ENCODE assay signal across 8 cellular contexts in genomic region chr5:52800394-52801213, GRCh38. TPM values are rescaled to one million over a fixed set of nuclear protein-coding genes. Genes with fewer than 3 reads are reported as not detected.
DNase-seq lines count a peak whose midpoint lies in the region; ATAC-seq, FAIRE-seq and TF ChIP-seq lines count a peak whose summit lies in the region.

No MANE protein-coding gene starts in this region.

- peak; percentile 43 to 65; a peak in 3 of 4 replicates for TF ChIP-seq POLR2A in HepG2 (IDR thresholded peaks at IDR 0.05; ENCODE audit: insufficient read depth in 1 of 2, low read depth in 2 of 2, low read length in 2 of 2)

- in situ Hi-C loops in HepG2 (cut with HindIII; ENCODE audit: extremely low pct_ligation_motif_present, low pct_unique_long_range_greater_than_20kb): no loop called here

- TF ChIP-seq RAD21 in HepG2 (CRISPR knock-in tag; IDR thresholded peaks at IDR 0.05): no peak

- H3K4me2 ChIP-seq in HepG2 (ENCODE audit: low read depth, low read length): peak overlapping the region; percentile 94

- ATAC-seq in HG02610 (IDR thresholded peaks at IDR 0.05; ENCODE audit: unreplicated experiment) (peak; percentile 49), HepG2 (peak; percentile 85)

- H3K9ac ChIP-seq in HepG2 (ENCODE audit: insufficient read depth, low read depth, low read length): peak overlapping the region; percentile 86

- peaks cover 73% of the 10 kb centered on the region for H3K4me1 ChIP-seq in HepG2 (ENCODE audit: insufficient read depth, low read length)

- 1% methylated on average over 10 of the region's 31 CpGs for WGBS in HepG2 (ENCODE audit: low lambda C conversion rate)

- H3K4me3 ChIP-seq in HepG2 (replicated peaks in 1 of 3; ENCODE audit: insufficient read depth in 1 of 3, low read depth in 2 of 3, low read length in 3 of 3): peak overlapping the region; percentile 66 to 86 (median 70)

- no peak for TF ChIP-seq CTCF in HepG2 (CRISPR knock-in tag; IDR thresholded peaks at IDR 0.05)

- H3K79me2 ChIP-seq in HepG2 (ENCODE audit: insufficient read depth, low read length): peaks cover 97% of the 10 kb centered on the region

- BruUV-seq in HepG2 (replicated peaks; lab: Mats Ljungman, UMichigan): TSS peak; percentile 55

- peaks cover 0 to 17% of the 10 kb centered on the region in 2 experiments; a peak in 2 of 5 replicates for H3K36me3 ChIP-seq in HepG2 (replicated peaks in 1 of 2; ENCODE audit: control insufficient read depth in 1 of 2, insufficient read depth in 2 of 2, low read length in 2 of 2)

- DNase-seq in NCI-H1105 treated with DMSO at 0.1 percent for 48 hours (lab: John Stamatoyannopoulos, UW) (peak; percentile 29), NCI-H1105 (lab: John Stamatoyannopoulos, UW) (no peak), NCI-H146 (lab: John Stamatoyannopoulos, UW) (peak; percentile 81), dermis blood vessel endothelial cell (peak; percentile 74), HepG2 (ENCODE audit: low spot score) (peak; percentile 69)
- DNase-seq in activated CD4-positive, alpha-beta T cell treated with anti-CD3 and anti-CD28 coated beads, Interleukin-2, amount 50 U/mL, for 24 hours (ENCODE audit: low read depth in 1 of 2, low spot score in 1 of 2): peak; percentile 32 to 33
- peak; percentile 48 for DNase-seq in stimulated activated CD4-positive, alpha-beta T cell treated with anti-CD3 and anti-CD28 coated beads, Interleukin-4, amount 100 ng/mL, for 1 hour

- H3K27me3 ChIP-seq in HepG2 (ENCODE audit: control insufficient read depth in 1 of 2, insufficient read depth in 2 of 2, low read length in 2 of 2): no peaks in the 10 kb centered on the region; a peak in 1 of 5 replicates

- FAIRE-seq in HepG2 (lab: Jason Lieb, UNC): no peak

- CTCF ChIA-PET in HepG2 (lab: Yijun Ruan, JAX; ENCODE audit: low intra/inter-chr PET ratio, low total read pairs): no interaction called here

- TF ChIP-seq EP300 in HepG2 (IDR thresholded peaks at IDR 0.05; ENCODE audit: low read depth in 2 of 2, low read length in 2 of 2): 0 out of 4 replicates have a peak, but pooled peaks of 1 of the 2 experiments have one; percentile 25
- TF ChIP-seq EP300 in HepG2 (CRISPR knock-in tag; IDR thresholded peaks at IDR 0.05; ENCODE audit: borderline replicate concordance): no peak

- H3K27ac ChIP-seq in HepG2 (ENCODE audit: extremely low read length, insufficient read depth, low read length): peak overlapping the region; percentile 88

- intact Hi-C loops in HepG2 (cut with micrococcal nuclease; ENCODE audit: unreplicated experiment): loop anchor here (1.0 to 2.0 kb wide), 2 partner anchors 9 to 14 kb away; partner anchors contain the start of genes ITGA1 and PELO

- POLR2A ChIA-PET in HepG2 (lab: Yijun Ruan, JAX): interaction anchor here (1.7 to 3.9 kb wide), 2 partner anchors 11 to 109 kb away, joined by 3 to 79 read pairs; partner anchors contain the start of genes ITGA1 and PELO

- no peak overlapping the region for H2AFZ ChIP-seq in HepG2 (ENCODE audit: low read length)

- no peaks in the 10 kb centered on the region for H3K9me3 ChIP-seq in HepG2 (ENCODE audit: low read length)

- peaks cover 37% of the 10 kb centered on the region for H4K20me1 ChIP-seq in HepG2 (ENCODE audit: insufficient read depth, low read length)

TF ChIP-seq in HepG2, 621 proteins besides CTCF, POLR2A, EP300 and RAD21 (continues in another document):
- no peak for TF ChIP-seq ZNF234 (CRISPR knock-in tag; conservative IDR thresholded peaks at IDR 0.05)
- TF ChIP-seq NFIB (CRISPR knock-in tag; IDR thresholded peaks at IDR 0.05; ENCODE audit: borderline replicate concordance): no peak
- 0 out of 2 replicates have a peak, but pooled peaks have one; percentile 64 for TF ChIP-seq ZNF747 (CRISPR knock-in tag; IDR thresholded peaks at IDR 0.05; ENCODE audit: borderline replicate concordance)
- no peak for TF ChIP-seq FOXC1 (CRISPR knock-in tag; IDR thresholded peaks at IDR 0.05; ENCODE audit: borderline replicate concordance)
- no peak for TF ChIP-seq HNF4G (IDR thresholded peaks at IDR 0.05; ENCODE audit: borderline replicate concordance, low read depth, low read length)
- TF ChIP-seq HNF4G (CRISPR knock-in tag; IDR thresholded peaks at IDR 0.05; ENCODE audit: borderline replicate concordance, low read depth): peak; percentile 19; the same call in 1 of the 2 replicates
- peak; percentile 67 for TF ChIP-seq ZBTB38 (CRISPR knock-in tag; IDR thresholded peaks at IDR 0.05)
- 0 out of 2 replicates have a peak, but pooled peaks have one; percentile 28 for TF ChIP-seq HMG20B (CRISPR knock-in tag; conservative IDR thresholded peaks at IDR 0.05)
- TF ChIP-seq ZNF510 (CRISPR knock-in tag; IDR thresholded peaks at IDR 0.05; ENCODE audit: low read depth): peak; percentile 79; the same call in 1 of the 2 replicates
- TF ChIP-seq ZKSCAN5 (CRISPR knock-in tag; IDR thresholded peaks at IDR 0.05): 0 out of 2 replicates have a peak, but pooled peaks have one; percentile 32
- TF ChIP-seq ZNF207 (IDR thresholded peaks at IDR 0.05; ENCODE audit: borderline replicate concordance): no peak
- peak; percentile 74; the same call in 1 of the 2 replicates for TF ChIP-seq NRL (CRISPR knock-in tag; IDR thresholded peaks at IDR 0.05; ENCODE audit: borderline replicate concordance)
- peak; percentile 67; the same call in 1 of the 2 replicates for TF ChIP-seq GZF1 (CRISPR knock-in tag; IDR thresholded peaks at IDR 0.05)
- TF ChIP-seq ELF4 (CRISPR knock-in tag; IDR thresholded peaks at IDR 0.05; ENCODE audit: borderline replicate concordance): peak; percentile 25; the same call in 1 of the 2 replicates
- peak; percentile 32; the same call in 1 of the 2 replicates for TF ChIP-seq ZZZ3 (CRISPR knock-in tag; IDR thresholded peaks at IDR 0.05; ENCODE audit: borderline replicate concordance)

RNA-seq across cellular contexts. Expression of gene ITGA1, which starts 12.9 kb away (rescaled TPM):
- total RNA-seq in dermis blood vessel endothelial cell (75.4 and 81.2 TPM in 2 replicates), HepG2 (2016; rRNA removed; fragmentation: Illumina TruSeq; extraction: Trizol) (11.6 and 23.1 TPM in 2 replicates)
- 3.4 and 5.7 TPM in 2 replicates for total RNA-seq in HepG2 (2016; cell fraction: cytosol; rRNA removed; fragmentation: Illumina TruSeq; extraction: Trizol; ENCODE audit: low read depth)
- 12.0 and 21.2 TPM in 2 replicates for total RNA-seq in HepG2 (2016; cell fraction: insoluble cytoplasmic fraction; rRNA removed; fragmentation: Illumina TruSeq; extraction: Trizol)
- total RNA-seq in HepG2 (2016; cell fraction: membrane; rRNA removed; fragmentation: Illumina TruSeq; extraction: Trizol): 3.1 and 3.8 TPM in 2 replicates
- 34.4 and 38.7 TPM in 2 replicates for total RNA-seq in HepG2 (2016; cell fraction: nucleus; rRNA removed; fragmentation: Illumina TruSeq; extraction: Trizol)
- polyA plus RNA-seq in HepG2 (2011; rRNA removed): 28.6 and 35.6 TPM in 2 replicates
- 8.2 and 21.3 TPM in 2 replicates for polyA plus RNA-seq in HepG2 (2011; cell fraction: cytosol; rRNA removed)
- 37.8 and 49.4 TPM in 2 replicates for polyA plus RNA-seq in HepG2 (2011; cell fraction: nucleus; rRNA removed)
- 22.3 and 27.3 TPM in 2 replicates for polyA plus RNA-seq in HepG2 (2012)
- 0.44 and 0.49 TPM in 2 replicates for polyA plus RNA-seq in HepG2 (2016; cell fraction: cytosol; fragmentation: Illumina TruSeq; extraction: Trizol; ENCODE audit: low read depth)
- polyA plus RNA-seq in HepG2 (2016; cell fraction: insoluble cytoplasmic fraction; fragmentation: Illumina TruSeq; extraction: Trizol; ENCODE audit: low read depth): 3.9 and 4.0 TPM in 2 replicates
- 0.74 and 0.87 TPM in 2 replicates for polyA plus RNA-seq in HepG2 (2016; cell fraction: membrane; fragmentation: Illumina TruSeq; extraction: Trizol; ENCODE audit: low read depth)
- 16.4 and 19.4 TPM in 2 replicates for polyA plus RNA-seq in HepG2 (2016; cell fraction: nucleus; fragmentation: Illumina TruSeq; extraction: Trizol; ENCODE audit: insufficient read depth, low read depth)
- 58.0 and 60.0 TPM in 2 replicates for polyA minus RNA-seq in HepG2 (2011; rRNA and poly(A)+ RNA removed; ENCODE audit: low replicate concordance)
- polyA minus RNA-seq in HepG2 (2011; cell fraction: cytosol; rRNA and poly(A)+ RNA removed): 32.8 and 74.9 TPM in 2 replicates
- polyA minus RNA-seq in HepG2 (2011; cell fraction: nucleus; rRNA and poly(A)+ RNA removed): 121 and 200 TPM in 2 replicates

RNA-seq across cellular contexts. Expression of gene PELO, which starts 12.9 kb away (rescaled TPM):
- total RNA-seq in dermis blood vessel endothelial cell (22.8 and 24.0 TPM in 2 replicates), HepG2 (2016; rRNA removed; fragmentation: Illumina TruSeq; extraction: Trizol) (19.0 and 19.5 TPM in 2 replicates)
- 3.8 and 4.6 TPM in 2 replicates for total RNA-seq in HepG2 (2016; cell fraction: cytosol; rRNA removed; fragmentation: Illumina TruSeq; extraction: Trizol; ENCODE audit: low read depth)
- total RNA-seq in HepG2 (2016; cell fraction: insoluble cytoplasmic fraction; rRNA removed; fragmentation: Illumina TruSeq; extraction: Trizol): 18.5 and 21.4 TPM in 2 replicates
- 8.8 and 9.7 TPM in 2 replicates for total RNA-seq in HepG2 (2016; cell fraction: membrane; rRNA removed; fragmentation: Illumina TruSeq; extraction: Trizol)
- 14.0 and 15.7 TPM in 2 replicates for total RNA-seq in HepG2 (2016; cell fraction: nucleus; rRNA removed; fragmentation: Illumina TruSeq; extraction: Trizol)
- 22.7 and 23.9 TPM in 2 replicates for polyA plus RNA-seq in HepG2 (2011; rRNA removed)
- polyA plus RNA-seq in HepG2 (2011; cell fraction: cytosol; rRNA removed): 17.8 and 20.4 TPM in 2 replicates
- polyA plus RNA-seq in HepG2 (2011; cell fraction: nucleus; rRNA removed): 15.6 and 17.4 TPM in 2 replicates
- polyA plus RNA-seq in HepG2 (2012): 15.8 and 20.8 TPM in 2 replicates
- polyA plus RNA-seq in HepG2 (2016; cell fraction: cytosol; fragmentation: Illumina TruSeq; extraction: Trizol; ENCODE audit: low read depth): 3.3 TPM in 2 replicates
- polyA plus RNA-seq in HepG2 (2016; cell fraction: insoluble cytoplasmic fraction; fragmentation: Illumina TruSeq; extraction: Trizol; ENCODE audit: low read depth): 19.1 and 19.8 TPM in 2 replicates
- 3.8 and 5.3 TPM in 2 replicates for polyA plus RNA-seq in HepG2 (2016; cell fraction: membrane; fragmentation: Illumina TruSeq; extraction: Trizol; ENCODE audit: low read depth)
- 17.1 and 20.3 TPM in 2 replicates for polyA plus RNA-seq in HepG2 (2016; cell fraction: nucleus; fragmentation: Illumina TruSeq; extraction: Trizol; ENCODE audit: insufficient read depth, low read depth)
- 30.8 and 31.8 TPM in 2 replicates for polyA minus RNA-seq in HepG2 (2011; rRNA and poly(A)+ RNA removed; ENCODE audit: low replicate concordance)
- polyA minus RNA-seq in HepG2 (2011; cell fraction: cytosol; rRNA and poly(A)+ RNA removed): 14.2 and 15.1 TPM in 2 replicates
- 40.3 and 47.0 TPM in 2 replicates for polyA minus RNA-seq in HepG2 (2011; cell fraction: nucleus; rRNA and poly(A)+ RNA removed)
